In the genomic region with DNA sequence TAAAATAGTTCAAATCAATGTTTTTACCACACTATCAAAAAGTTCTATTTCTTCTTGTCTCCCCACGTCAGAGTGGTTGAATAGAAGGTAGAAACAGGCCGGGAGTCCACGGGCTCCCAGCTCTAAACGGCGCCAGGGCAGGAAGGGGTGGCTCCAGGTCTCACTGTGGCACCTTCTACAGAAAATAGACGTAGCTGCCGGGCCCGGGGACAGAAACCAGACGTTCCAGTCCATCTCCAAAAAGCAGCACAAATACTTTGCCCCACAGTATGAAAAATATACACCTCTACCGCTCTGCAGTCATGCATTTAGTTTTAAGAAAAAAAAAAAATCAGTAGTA, we compare ENCODE assay signal across 18 cellular contexts. TPM values are rescaled to one million over a fixed set of nuclear protein-coding genes. Genes with fewer than 3 reads are reported as not detected.
DNase-seq lines count a peak whose midpoint lies in the region; ATAC-seq, FAIRE-seq and TF ChIP-seq lines count a peak whose summit lies in the region.
"Had no signal": no experiment of that assay in that cellular context is flagged by ENCODE, and none has a peak within 500 bp of the region (broad histone marks: within the 10 kb centered on the region; RNA-seq: fewer than 3 reads in every experiment).

No MANE protein-coding gene starts in this region.

- H3K9ac ChIP-seq in astrocyte (ENCODE audit: low read length) (peak overlapping the region; percentile 48), muscle layer of colon (ENCODE audit: low read length) (no peak overlapping the region)

- H3K79me2 ChIP-seq in astrocyte (ENCODE audit: insufficient read depth, low read length) = peaks cover 5% of the 10 kb centered on the region

- H3K4me3 Mint-ChIP-seq in activated T-cell treated with anti-CD3 and anti-CD28 coated beads, Interleukin-2, amount 50 U/mL, for 72 hours = no peak overlapping the region
- H3K4me3 Mint-ChIP-seq in activated T-cell treated with anti-CD3 and anti-CD28 coated beads, Interleukin-2, amount 50 U/mL, for 24 hours = no peak overlapping the region
- no peak overlapping the region for H3K4me3 Mint-ChIP-seq in astrocyte (ENCODE audit: unreplicated experiment)
- H3K4me3 Mint-ChIP-seq: activated CD8-positive, alpha-beta T cell treated with anti-CD3 and anti-CD28 coated beads for 36 hours; CD4-positive, CD25-positive, alpha-beta regulatory T cell; IgD-negative memory B cell had no signal

- H3K4me1 ChIP-seq in astrocyte (ENCODE audit: insufficient read depth, low read length) = peaks cover 13% of the 10 kb centered on the region
- peaks cover 27% of the 10 kb centered on the region for H3K4me1 ChIP-seq in muscle layer of colon (ENCODE audit: insufficient read depth, low read length)
- peaks cover 36% of the 10 kb centered on the region for H3K4me1 ChIP-seq in testis

- H3K27ac Mint-ChIP-seq in activated T-cell treated with anti-CD3 and anti-CD28 coated beads, Interleukin-2, amount 50 U/mL, for 72 hours = peak overlapping the region; percentile 57
- no peak overlapping the region for H3K27ac Mint-ChIP-seq in activated T-cell treated with anti-CD3 and anti-CD28 coated beads, Interleukin-2, amount 50 U/mL, for 24 hours
- H3K27ac Mint-ChIP-seq in astrocyte (ENCODE audit: unreplicated experiment) = peak overlapping the region; percentile 81
- H3K27ac Mint-ChIP-seq: activated CD8-positive, alpha-beta T cell treated with anti-CD3 and anti-CD28 coated beads for 36 hours; CD4-positive, CD25-positive, alpha-beta regulatory T cell; IgD-negative memory B cell had no signal

- H3K4me3 ChIP-seq in astrocyte (ENCODE audit: insufficient read depth, low read depth, low read length) (no peak overlapping the region), muscle layer of colon (ENCODE audit: low read depth in 1 of 2, low read length in 2 of 2) (peak overlapping the region in 1 of 2 donors; percentile 22), testis (no peak overlapping the region)

- H3K27ac ChIP-seq in astrocyte (ENCODE audit: low read depth, low read length) (no peak overlapping the region), muscle layer of colon (ENCODE audit: low read depth, low read length) (peak overlapping the region; percentile 64), testis (peak overlapping the region; percentile 42 to 85)

- H3K9me3 ChIP-seq in astrocyte (ENCODE audit: insufficient read depth, low read depth, low read length) = no peaks in the 10 kb centered on the region
- H3K9me3 ChIP-seq in muscle layer of colon (ENCODE audit: low read length) = no peaks in the 10 kb centered on the region
- no peaks in the 10 kb centered on the region for H3K9me3 ChIP-seq in testis

- no peak for TF ChIP-seq POLR2A in testis (IDR thresholded peaks at IDR 0.05)

- no peak for ATAC-seq in activated T-cell treated with anti-CD3 and anti-CD28 coated beads, Interleukin-2, amount 50 U/mL, for 72 hours (replicated peaks in 1 of 2)
- ATAC-seq in HG03457 (IDR thresholded peaks at IDR 0.05; ENCODE audit: unreplicated experiment) = no peak
- no peak for ATAC-seq in GM19397 (IDR thresholded peaks at IDR 0.05; ENCODE audit: unreplicated experiment)
- ATAC-seq: activated CD8-positive, alpha-beta T cell treated with anti-CD3 and anti-CD28 coated beads for 36 hours; esophagus mucosa had no signal

- WGBS in testis, 2 donors = 42 to 76% methylated on average over 10 of the region's 10 CpGs

- H3K27me3 ChIP-seq in astrocyte (ENCODE audit: insufficient read depth, low read length) (no peaks in the 10 kb centered on the region), muscle layer of colon (ENCODE audit: control insufficient read depth in 1 of 2, insufficient read depth in 2 of 2, low read length in 2 of 2) (no peaks in the 10 kb centered on the region), testis (no peaks in the 10 kb centered on the region)

- intact Hi-C loops in testis (cut with DNase I; ENCODE audit: low total_unique reads) = no loop called here

- no peaks in the 10 kb centered on the region for H3K4me1 Mint-ChIP-seq in activated T-cell treated with anti-CD3 and anti-CD28 coated beads, Interleukin-2, amount 50 U/mL, for 72 hours (ENCODE audit: low read depth)
- no peaks in the 10 kb centered on the region for H3K4me1 Mint-ChIP-seq in activated T-cell treated with anti-CD3 and anti-CD28 coated beads, Interleukin-2, amount 50 U/mL, for 24 hours (ENCODE audit: low read depth)
- H3K4me1 Mint-ChIP-seq in astrocyte (ENCODE audit: low read depth, unreplicated experiment) = no peaks in the 10 kb centered on the region
- H3K4me1 Mint-ChIP-seq: IgD-negative memory B cell had no signal

- H3K36me3 ChIP-seq in astrocyte (ENCODE audit: insufficient read depth, low read length) = peaks cover 13% of the 10 kb centered on the region
- H3K36me3 ChIP-seq in muscle layer of colon (ENCODE audit: insufficient read depth, low read length) = peaks cover 57% of the 10 kb centered on the region
- H3K36me3 ChIP-seq in testis (ENCODE audit: low read depth, missing control alignments) = no peaks in the 10 kb centered on the region

- H4K20me1 ChIP-seq in astrocyte (ENCODE audit: insufficient read depth, low read length) = peaks cover 36% of the 10 kb centered on the region

- no peak overlapping the region for H3K4me2 ChIP-seq in astrocyte (ENCODE audit: low read length)

- TF ChIP-seq CTCF in astrocyte (IDR thresholded peaks at IDR 0.05; ENCODE audit: insufficient read depth, low read depth, low read length) (no peak), testis (IDR thresholded peaks at IDR 0.05) (no peak)

- H3K36me3 Mint-ChIP-seq in activated T-cell treated with anti-CD3 and anti-CD28 coated beads, Interleukin-2, amount 50 U/mL, for 72 hours (ENCODE audit: insufficient read depth in 2 of 2) = peaks cover 0 to 4% of the 10 kb centered on the region in 2 donors
- peaks cover 58% of the 10 kb centered on the region for H3K36me3 Mint-ChIP-seq in activated T-cell treated with anti-CD3 and anti-CD28 coated beads, Interleukin-2, amount 50 U/mL, for 24 hours (ENCODE audit: low read depth)
- H3K36me3 Mint-ChIP-seq in astrocyte (ENCODE audit: low read depth, unreplicated experiment) = peaks cover 15% of the 10 kb centered on the region

- no peak for FAIRE-seq in astrocyte (lab: Jason Lieb, UNC)
- FAIRE-seq: A204.1 had no signal

- no peak for DNase-seq in activated T-cell treated with anti-CD3 and anti-CD28 coated beads, Interleukin-2, amount 50 U/mL, for 72 hours
- no peak for DNase-seq in activated T-cell treated with anti-CD3 and anti-CD28 coated beads, Interleukin-2, amount 50 U/mL, for 24 hours
- DNase-seq in astrocyte (ENCODE audit: low read depth) = no peak
- DNase-seq in testis = peak; percentile 53
- no peak for DNase-seq in SHP77 treated with DMSO at 0.1 percent for 48 hours (lab: John Stamatoyannopoulos, UW)
- DNase-seq: activated CD8-positive, alpha-beta T cell treated with anti-CD3 and anti-CD28 coated beads for 36 hours; activated gamma-delta T cell treated with Interleukin-2 at 50 U/mL for 16 hours; CD4-positive, CD25-positive, alpha-beta regulatory T cell; mesendoderm; NCI-H2081 treated with DMSO at 0.1 percent for 48 hours; NCI-H69; trophoblast cell had no signal

- no peaks in the 10 kb centered on the region for H3K27me3 Mint-ChIP-seq in activated T-cell treated with anti-CD3 and anti-CD28 coated beads, Interleukin-2, amount 50 U/mL, for 72 hours (ENCODE audit: low read depth)
- no peaks in the 10 kb centered on the region for H3K27me3 Mint-ChIP-seq in activated T-cell treated with anti-CD3 and anti-CD28 coated beads, Interleukin-2, amount 50 U/mL, for 24 hours
- no peaks in the 10 kb centered on the region for H3K27me3 Mint-ChIP-seq in astrocyte (ENCODE audit: low read depth, unreplicated experiment)
- H3K27me3 Mint-ChIP-seq: activated CD8-positive, alpha-beta T cell treated with anti-CD3 and anti-CD28 coated beads for 36 hours; CD4-positive, CD25-positive, alpha-beta regulatory T cell; IgD-negative memory B cell had no signal

- no peak overlapping the region for H2AFZ ChIP-seq in astrocyte (ENCODE audit: low read depth, low read length)

- H3K9me3 Mint-ChIP-seq in activated T-cell treated with anti-CD3 and anti-CD28 coated beads, Interleukin-2, amount 50 U/mL, for 72 hours = no peaks in the 10 kb centered on the region
- H3K9me3 Mint-ChIP-seq in activated T-cell treated with anti-CD3 and anti-CD28 coated beads, Interleukin-2, amount 50 U/mL, for 24 hours = no peaks in the 10 kb centered on the region
- H3K9me3 Mint-ChIP-seq in astrocyte (ENCODE audit: unreplicated experiment) = no peaks in the 10 kb centered on the region
- H3K9me3 Mint-ChIP-seq: activated CD8-positive, alpha-beta T cell treated with anti-CD3 and anti-CD28 coated beads for 36 hours; CD4-positive, CD25-positive, alpha-beta regulatory T cell; IgD-negative memory B cell had no signal

RNA-seq across cellular contexts. Expression of a gene that starts 30.9 kb away (rescaled TPM):
- 10 to 100 TPM; 86.1 to 88.5 TPM for total RNA-seq in activated T-cell treated with anti-CD3 and anti-CD28 coated beads, Interleukin-2, amount 50 U/mL, for 72 hours
- total RNA-seq in astrocyte (110 and 121 TPM in 2 replicates), testis (10 to 100 TPM; 69.1 to 73.1 TPM)
- polyA plus RNA-seq in testis (ENCODE audit: insufficient read depth, low read depth, low replicate concordance) = 134 TPM

RNA-seq across cellular contexts. Expression of a gene that starts 31.4 kb away (rescaled TPM):
- 10 to 100 TPM; 48.0 to 49.6 TPM for total RNA-seq in activated T-cell treated with anti-CD3 and anti-CD28 coated beads, Interleukin-2, amount 50 U/mL, for 72 hours
- 62.8 and 65.8 TPM in 2 replicates for total RNA-seq in astrocyte
- total RNA-seq in testis = 100 to 1,000 TPM; 135 to 160 TPM
- 186 TPM for polyA plus RNA-seq in testis (ENCODE audit: insufficient read depth, low read depth, low replicate concordance)
